8 cellular contexts compared by ENCODE assay signal in the genomic region with DNA sequence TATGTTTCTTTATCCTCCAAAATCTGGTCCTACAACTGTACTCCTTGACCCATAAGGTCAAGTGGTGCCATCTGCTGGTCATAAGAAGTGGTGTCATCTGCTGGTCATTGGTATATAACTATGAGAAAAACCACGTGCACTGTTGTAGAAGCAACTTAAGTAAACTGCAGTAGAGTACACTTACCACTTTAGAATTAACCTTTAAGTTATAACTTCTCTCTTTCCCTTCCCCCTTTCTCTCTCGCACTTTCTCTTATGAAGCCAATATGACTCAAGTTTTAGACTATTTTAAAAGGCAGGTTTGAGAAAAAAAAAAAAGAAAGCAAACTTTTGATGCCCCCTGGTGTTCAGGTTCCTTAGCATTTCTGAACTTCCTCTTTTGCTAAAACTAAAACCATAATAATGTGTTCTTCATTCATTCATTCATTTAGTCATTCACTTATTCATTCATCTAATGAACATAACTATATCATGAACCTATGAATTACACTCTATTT. TPM values are rescaled to one million over a fixed set of nuclear protein-coding genes. Genes with fewer than 3 reads are reported as not detected.
DNase-seq lines count a peak whose midpoint lies in the region; ATAC-seq and TF ChIP-seq lines count a peak whose summit lies in the region.

No MANE protein-coding gene starts in this region.

- peak overlapping the region; percentile 40 for H3K4me3 ChIP-seq in fibroblast of pulmonary artery (replicated peaks; ENCODE audit: low read depth, low read length)
- H3K4me3 ChIP-seq in neural progenitor cell = peak overlapping the region; percentile 18

- peak overlapping the region; percentile 52 for H3K4me3 Mint-ChIP-seq in activated T-cell treated with anti-CD3 and anti-CD28 coated beads, Interleukin-2, amount 50 U/mL, for 4 hours
- no peak overlapping the region for H3K4me3 Mint-ChIP-seq in neural progenitor cell

- H4K20me1 ChIP-seq in neural progenitor cell (ENCODE audit: low read depth) = no peaks in the 10 kb centered on the region

- H3K4me1 ChIP-seq in neural progenitor cell = no peaks in the 10 kb centered on the region

- peak; percentile 99 for ATAC-seq in GM19452 (IDR thresholded peaks at IDR 0.05; ENCODE audit: unreplicated experiment)
- peak; percentile 99 for ATAC-seq in HG03460 (IDR thresholded peaks at IDR 0.05; ENCODE audit: unreplicated experiment)
- peak; percentile 95 to 97 for ATAC-seq in activated T-cell treated with anti-CD3 and anti-CD28 coated beads, Interleukin-2, amount 50 U/mL, for 4 hours

- H3K4me1 Mint-ChIP-seq in activated T-cell treated with anti-CD3 and anti-CD28 coated beads, Interleukin-2, amount 50 U/mL, for 4 hours (ENCODE audit: low read depth) = peaks cover 4% of the 10 kb centered on the region
- H3K4me1 Mint-ChIP-seq in neural progenitor cell = no peaks in the 10 kb centered on the region

- no peak overlapping the region for H2AFZ ChIP-seq in neural progenitor cell (replicated peaks)

- peak; percentile 67 for DNase-seq in DMS 273 treated with DMSO at 0.1 percent for 48 hours (lab: John Stamatoyannopoulos, UW)
- peak; percentile 87 to 88 for DNase-seq in NCI-H526 (lab: John Stamatoyannopoulos, UW)
- peak; percentile 26 for DNase-seq in activated T-cell treated with anti-CD3 and anti-CD28 coated beads, Interleukin-2, amount 50 U/mL, for 4 hours
- DNase-seq in fibroblast of pulmonary artery (ENCODE audit: low read depth) = peak; percentile 97
- DNase-seq in neural progenitor cell (ENCODE audit: low spot score) = peak; percentile 86
- no peak for DNase-seq in NOMO-1 treated with DMSO at 0.1 percent for 48 hours (lab: John Stamatoyannopoulos, UW; ENCODE audit: unreplicated experiment)

- no peak overlapping the region for H3K27ac Mint-ChIP-seq in neural progenitor cell

- H3K9me3 ChIP-seq in neural progenitor cell (ENCODE audit: low read depth) = no peaks in the 10 kb centered on the region

- H3K9me3 Mint-ChIP-seq in activated T-cell treated with anti-CD3 and anti-CD28 coated beads, Interleukin-2, amount 50 U/mL, for 4 hours = no peaks in the 10 kb centered on the region
- no peaks in the 10 kb centered on the region for H3K9me3 Mint-ChIP-seq in neural progenitor cell

- H3K27me3 Mint-ChIP-seq in activated T-cell treated with anti-CD3 and anti-CD28 coated beads, Interleukin-2, amount 50 U/mL, for 4 hours (ENCODE audit: low read depth) = peaks cover 3% of the 10 kb centered on the region
- H3K27me3 Mint-ChIP-seq in neural progenitor cell (ENCODE audit: insufficient read depth, low read depth) = no peaks in the 10 kb centered on the region

- no peaks in the 10 kb centered on the region for H3F3A ChIP-seq in neural progenitor cell (ENCODE audit: low read depth)

- peak overlapping the region; percentile 61 for H3K4me2 ChIP-seq in neural progenitor cell

- H3K36me3 ChIP-seq in neural progenitor cell = no peaks in the 10 kb centered on the region

- H3K79me2 ChIP-seq in neural progenitor cell (ENCODE audit: low read depth) = no peaks in the 10 kb centered on the region

- peaks cover 87% of the 10 kb centered on the region for H3K27me3 ChIP-seq in neural progenitor cell

- TF ChIP-seq CTCF in fibroblast of pulmonary artery (IDR thresholded peaks at IDR 0.05; ENCODE audit: low read length, missing control alignments) = peak; percentile 65
- TF ChIP-seq CTCF in neural progenitor cell (IDR thresholded peaks at IDR 0.05) = peak; percentile 93

- H3K27ac ChIP-seq in neural progenitor cell = no peak overlapping the region

- no peak overlapping the region for H3K9ac ChIP-seq in neural progenitor cell

- no peaks in the 10 kb centered on the region for H3K36me3 Mint-ChIP-seq in activated T-cell treated with anti-CD3 and anti-CD28 coated beads, Interleukin-2, amount 50 U/mL, for 4 hours (ENCODE audit: insufficient read depth)
- no peaks in the 10 kb centered on the region for H3K36me3 Mint-ChIP-seq in neural progenitor cell

RNA-seq across cellular contexts. Expression of gene MTAP, which starts 12.8 kb away (rescaled TPM):
- 10 to 100 TPM; 73.2 to 78.1 (median 76.3) TPM for total RNA-seq in activated T-cell treated with anti-CD3 and anti-CD28 coated beads, Interleukin-2, amount 50 U/mL, for 4 hours
- total RNA-seq in neural progenitor cell (ENCODE audit: low replicate concordance) = 15.2 and 21.6 TPM in 2 replicates
